In genomic region chr6:34888874-34889555, GRCh38 we compare ENCODE assay signal across 8 cellular contexts. TPM values are rescaled to one million over a fixed set of nuclear protein-coding genes. Genes with fewer than 3 reads are reported as not detected.
DNase-seq lines count a peak whose midpoint lies in the region; ATAC-seq and TF ChIP-seq lines count a peak whose summit lies in the region.

Gene ANKS1A (plus strand): TSS chr6:34889255. CDS start chr6:34889403, 148 bp downstream.

- peaks cover 2% of the 10 kb centered on the region for H3K9me3 Mint-ChIP-seq in activated T-helper 1 cell treated with anti-CD3 and anti-CD28 coated beads, Interleukin-12 subunit alpha, Interleukin-12 subunit beta, Interleukin-2, Interleukin-4 antibody, amounts not matched to agents 30 ng/mL and 10 ng/mL and 1 ng/mL, durations not matched to agents 14 hours and 24 hours and 36 hours
- H3K9me3 Mint-ChIP-seq in natural killer cell, result peaks cover 0 to 3% of the 10 kb centered on the region in 2 donors
- peaks cover 3 to 4% of the 10 kb centered on the region in 2 donors for H3K9me3 Mint-ChIP-seq in stimulated activated naive B cell treated with anti-CD40 and anti-IgM and Interleukin-4, amounts not matched to agents 10 μg/mL and 1 μg/mL and 100 μg/mL, for 72 hours

- peak within 1 kb of the TSS; percentile 96 for H3K27ac Mint-ChIP-seq in activated T-helper 1 cell treated with anti-CD3 and anti-CD28 coated beads, Interleukin-12 subunit alpha, Interleukin-12 subunit beta, Interleukin-2, Interleukin-4 antibody, amounts not matched to agents 30 ng/mL and 10 ng/mL and 1 ng/mL, durations not matched to agents 14 hours and 24 hours and 36 hours
- H3K27ac Mint-ChIP-seq in natural killer cell, result peak within 1 kb of the TSS; percentile 100
- peak within 1 kb of the TSS; percentile 99 for H3K27ac Mint-ChIP-seq in stimulated activated naive B cell treated with anti-CD40 and anti-IgM and Interleukin-4, amounts not matched to agents 10 μg/mL and 1 μg/mL and 100 μg/mL, for 72 hours

- intact Hi-C loops in Panc1 (cut with micrococcal nuclease; ENCODE audit: unreplicated experiment) (no loop called here), natural killer cell (cut with micrococcal nuclease) (loop anchor here (1.0 to 2.0 kb wide), 2 partner anchors 132 to 192 kb away; partner anchors contain the start of genes ILRUN and SNRPC)
- intact Hi-C loops in activated T-helper 1 cell treated with anti-CD3 and anti-CD28 coated beads, Interleukin-12 subunit alpha, Interleukin-12 subunit beta, Interleukin-2, Interleukin-4 antibody, amounts not matched to agents 30 ng/mL and 10 ng/mL and 1 ng/mL, durations not matched to agents 14 hours and 24 hours and 36 hours (cut with micrococcal nuclease), result loop anchor here (1.0 to 10.0 kb wide), 9 partner anchors 96 to 652 kb away; partner anchors contain the start of genes BLTP3A, DEF6, HMGA1 and ILRUN

- POLR2A ChIA-PET in Panc1 (lab: Charles Lee), result interaction anchor here (0.6 kb wide), 5 partner anchors 8 to 119 kb away, joined by 3 to 5 read pairs (median 3); no protein-coding TSS in a partner anchor

- in situ Hi-C loops in ACHN (cut with HindIII; ENCODE audit: low pct_ligation_motif_present, low pct_unique_long_range_greater_than_20kb, low sequenced_read_pairs), result no loop called here
- in situ Hi-C loops in GM18951 (cut with MboI; ENCODE audit: low sequenced_read_pairs, unreplicated experiment), result no loop called here
- in situ Hi-C loops in Panc1 (cut with HindIII; ENCODE audit: low pct_unique_long_range_greater_than_20kb, low sequenced_read_pairs), result no loop called here

- BruUV-seq in Panc1 (replicated peaks; lab: Mats Ljungman, UMichigan), result no TSS peak

- H3K4me1 ChIP-seq in HUES6 (ENCODE audit: control insufficient read depth, insufficient read depth, low read length) (0 out of 2 replicates have a peak, but pooled peaks cover 3% of the 10 kb centered on the region), Panc1 (ENCODE audit: control insufficient read depth, insufficient read depth, low read length) (peaks cover 8% of the 10 kb centered on the region)

- H3K27me3 ChIP-seq in HUES6 (ENCODE audit: control insufficient read depth, insufficient read depth, low read length), result no peaks in the 10 kb centered on the region
- H3K27me3 ChIP-seq in Panc1 (ENCODE audit: control insufficient read depth, insufficient read depth, low read length), result no peaks in the 10 kb centered on the region

- TF ChIP-seq POLR2A in GM18951 (IDR thresholded peaks at IDR 0.05; ENCODE audit: extremely low read depth, insufficient read depth, insufficient read length), result peak; percentile 58

- CTCF ChIA-PET in Panc1 (lab: Charles Lee), result interaction anchor here (0.5 to 0.7 kb wide), 2 partner anchors 10 to 133 kb away, joined by 5 to 6 read pairs; no protein-coding TSS in a partner anchor

- H3K4me1 Mint-ChIP-seq in activated T-helper 1 cell treated with anti-CD3 and anti-CD28 coated beads, Interleukin-12 subunit alpha, Interleukin-12 subunit beta, Interleukin-2, Interleukin-4 antibody, amounts not matched to agents 30 ng/mL and 10 ng/mL and 1 ng/mL, durations not matched to agents 14 hours and 24 hours and 36 hours (ENCODE audit: low read depth), result peaks cover 20% of the 10 kb centered on the region
- H3K4me1 Mint-ChIP-seq in natural killer cell, result peaks cover 41 to 61% of the 10 kb centered on the region in 2 donors
- peaks cover 17 to 51% of the 10 kb centered on the region in 2 donors for H3K4me1 Mint-ChIP-seq in stimulated activated naive B cell treated with anti-CD40 and anti-IgM and Interleukin-4, amounts not matched to agents 10 μg/mL and 1 μg/mL and 100 μg/mL, for 72 hours

- H3K9me3 ChIP-seq in HUES6 (ENCODE audit: control insufficient read depth, insufficient read depth, low read depth, low read length) (no peaks in the 10 kb centered on the region), Panc1 (ENCODE audit: control insufficient read depth, insufficient read depth, low read depth, low read length) (no peaks in the 10 kb centered on the region)

- H3K9ac ChIP-seq in HUES6 (ENCODE audit: low read length), result peak within 1 kb of the TSS; percentile 90

- peaks cover 5% of the 10 kb centered on the region for H3K27me3 Mint-ChIP-seq in activated T-helper 1 cell treated with anti-CD3 and anti-CD28 coated beads, Interleukin-12 subunit alpha, Interleukin-12 subunit beta, Interleukin-2, Interleukin-4 antibody, amounts not matched to agents 30 ng/mL and 10 ng/mL and 1 ng/mL, durations not matched to agents 14 hours and 24 hours and 36 hours (ENCODE audit: insufficient read depth)
- no peaks in the 10 kb centered on the region for H3K27me3 Mint-ChIP-seq in natural killer cell (ENCODE audit: low read depth in 2 of 2)
- H3K27me3 Mint-ChIP-seq in stimulated activated naive B cell treated with anti-CD40 and anti-IgM and Interleukin-4, amounts not matched to agents 10 μg/mL and 1 μg/mL and 100 μg/mL, for 72 hours, result no peaks in the 10 kb centered on the region

- H3K4me3 ChIP-seq in HUES6 (ENCODE audit: low read depth, low read length) (peak within 1 kb of the TSS; percentile 95), Panc1 (ENCODE audit: low read depth in 2 of 2, low read length in 2 of 2) (peak within 1 kb of the TSS; percentile 95 to 99), fibroblast of mammary gland (ENCODE audit: control insufficient read depth, low read depth, low read length) (peak within 1 kb of the TSS; percentile 98)

- H3K27ac ChIP-seq in HUES6 (ENCODE audit: low read depth, low read length) (peak within 1 kb of the TSS; percentile 62; the same call in 1 of the 2 replicates), Panc1 (ENCODE audit: low read length) (peak within 1 kb of the TSS; percentile 97)

- ATAC-seq in Panc1 (peak; percentile 82), natural killer cell (peak; percentile 74 to 85 (median 81))
- ATAC-seq in stimulated activated naive B cell treated with anti-CD40 and anti-IgM and Interleukin-4, amounts not matched to agents 10 μg/mL and 1 μg/mL and 100 μg/mL, for 72 hours (replicated peaks), result peak; percentile 74 to 84

- DNase-seq in ACHN (peak; percentile 50), Panc1 (ENCODE audit: low read depth, low spot score) (no peak), fibroblast of mammary gland (ENCODE audit: low read depth) (peak; percentile 20), natural killer cell (peak; percentile 87)
- DNase-seq in activated T-helper 1 cell treated with anti-CD3 and anti-CD28 coated beads, Interleukin-12 subunit alpha, Interleukin-12 subunit beta, Interleukin-2, Interleukin-4 antibody, amounts not matched to agents 30 ng/mL and 10 ng/mL and 1 ng/mL, durations not matched to agents 14 hours and 24 hours and 36 hours (ENCODE audit: low spot score), result peak; percentile 86
- DNase-seq in stimulated activated naive B cell treated with anti-CD40 and anti-IgM and Interleukin-4, amounts not matched to agents 10 μg/mL and 1 μg/mL and 100 μg/mL, for 72 hours, result peak; percentile 78

- H3K36me3 ChIP-seq in HUES6 (ENCODE audit: control insufficient read depth, insufficient read depth, low read length) (peaks cover 12% of the 10 kb centered on the region; the same call in 1 of the 2 replicates), Panc1 (ENCODE audit: control insufficient read depth, insufficient read depth, low read length) (peaks cover 5% of the 10 kb centered on the region; the same call in 1 of the 2 replicates)

- H3K4me3 Mint-ChIP-seq in activated T-helper 1 cell treated with anti-CD3 and anti-CD28 coated beads, Interleukin-12 subunit alpha, Interleukin-12 subunit beta, Interleukin-2, Interleukin-4 antibody, amounts not matched to agents 30 ng/mL and 10 ng/mL and 1 ng/mL, durations not matched to agents 14 hours and 24 hours and 36 hours, result peak within 1 kb of the TSS; percentile 98
- H3K4me3 Mint-ChIP-seq in natural killer cell, result peak within 1 kb of the TSS; percentile 100
- peak within 1 kb of the TSS; percentile 100 for H3K4me3 Mint-ChIP-seq in stimulated activated naive B cell treated with anti-CD40 and anti-IgM and Interleukin-4, amounts not matched to agents 10 μg/mL and 1 μg/mL and 100 μg/mL, for 72 hours

- peaks cover 12% of the 10 kb centered on the region for H3K36me3 Mint-ChIP-seq in activated T-helper 1 cell treated with anti-CD3 and anti-CD28 coated beads, Interleukin-12 subunit alpha, Interleukin-12 subunit beta, Interleukin-2, Interleukin-4 antibody, amounts not matched to agents 30 ng/mL and 10 ng/mL and 1 ng/mL, durations not matched to agents 14 hours and 24 hours and 36 hours (ENCODE audit: low read depth)
- H3K36me3 Mint-ChIP-seq in natural killer cell, result no peaks in the 10 kb centered on the region
- peaks cover 10 to 12% of the 10 kb centered on the region in 2 donors for H3K36me3 Mint-ChIP-seq in stimulated activated naive B cell treated with anti-CD40 and anti-IgM and Interleukin-4, amounts not matched to agents 10 μg/mL and 1 μg/mL and 100 μg/mL, for 72 hours

- TF ChIP-seq CTCF in Panc1 (IDR thresholded peaks at IDR 0.05), result no peak
- TF ChIP-seq CTCF in fibroblast of mammary gland (conservative IDR thresholded peaks at IDR 0.05; ENCODE audit: control insufficient read depth, insufficient read depth, low read depth, low read length), result no peak
- no peak for TF ChIP-seq CTCF in natural killer cell (IDR thresholded peaks at IDR 0.05)

RNA-seq across cellular contexts. Expression of gene ANKS1A, which starts in this region (rescaled TPM):
- total RNA-seq in Panc1 (2021; ENCODE audit: unreplicated experiment) (14.4 TPM), natural killer cell (10 to 100 TPM; 10.4 to 11.5 (median 10.9) TPM)
- 12.2 TPM for polyA plus RNA-seq in Panc1 (2012; ENCODE audit: insufficient read length)
- 9.5 and 9.6 TPM in 2 replicates for total RNA-seq in activated T-helper 1 cell treated with anti-CD3 and anti-CD28 coated beads, Interleukin-12 subunit alpha, Interleukin-12 subunit beta, Interleukin-2, Interleukin-4 antibody, amounts not matched to agents 30 ng/mL and 10 ng/mL and 1 ng/mL, durations not matched to agents 14 hours and 24 hours and 36 hours
